20 cellular contexts compared by ENCODE assay signal in genomic region chr19:3804429-3804828, GRCh38. TPM values are rescaled to one million over a fixed set of nuclear protein-coding genes. Genes with fewer than 3 reads are reported as not detected.
DNase-seq lines count a peak whose midpoint lies in the region; ATAC-seq, FAIRE-seq and TF ChIP-seq lines count a peak whose summit lies in the region.
"Had no signal": no experiment of that assay in that cellular context is flagged by ENCODE, and none has a peak within 500 bp of the region (broad histone marks: within the 10 kb centered on the region; RNA-seq: fewer than 3 reads in every experiment).

No MANE protein-coding gene starts in this region.

- intact Hi-C loops in ovary (cut with DNase I): no loop called here

- TF ChIP-seq EP300 in H1 (IDR thresholded peaks at IDR 0.05; ENCODE audit: borderline replicate concordance in 1 of 2, low read depth in 2 of 2, low read length in 2 of 2): no peak
- no peak for TF ChIP-seq EP300 in ovary (IDR thresholded peaks at IDR 0.05)

- H2BK20ac ChIP-seq in H1 (ENCODE audit: low read length): no peak overlapping the region

- CTCF ChIA-PET in HEK293 (lab: Yijun Ruan, JAX): interaction anchor here (0.8 to 1.5 kb wide), 2 partner anchors 18 to 48 kb away, joined by 3 read pairs; no protein-coding TSS in a partner anchor
- CTCF ChIA-PET in H1 (lab: Charles Lee; ENCODE audit: partially characterized antibody): interaction anchor here (0.8 to 2.2 kb wide), 3 partner anchors 15 to 114 kb away, joined by 3 to 7 read pairs (median 3); no protein-coding TSS in a partner anchor

- no peak overlapping the region for H2AFZ ChIP-seq in H1 (ENCODE audit: low read length)
- H2AFZ ChIP-seq: GM23338 had no signal

- TF ChIP-seq RAD21 in H1 (IDR thresholded peaks at IDR 0.05 in 1 of 2, conservative IDR thresholded peaks at IDR 0.05 in 1 of 2; ENCODE audit: low read depth in 2 of 2, low read length in 2 of 2): no peak

- no peak for ATAC-seq in stimulated activated effector memory CD8-positive, alpha-beta T cell treated with anti-CD3 and anti-CD28 coated beads, Interleukin-12 subunit alpha, Interleukin-12 subunit beta, amount 100 ng/mL, for 72 hours
- ATAC-seq in GM21529 (IDR thresholded peaks at IDR 0.05; ENCODE audit: unreplicated experiment): no peak
- ATAC-seq: A549; CD8-positive, alpha-beta T cell; GM12878; GM23338 had no signal

- H3K23me2 ChIP-seq in H1 (ENCODE audit: low read depth, low read length): peaks cover 9% of the 10 kb centered on the region

- peaks cover 23% of the 10 kb centered on the region for H3K36me3 Mint-ChIP-seq in stimulated activated effector memory CD8-positive, alpha-beta T cell treated with anti-CD3 and anti-CD28 coated beads, Interleukin-12 subunit alpha, Interleukin-12 subunit beta, amount 100 ng/mL, for 72 hours
- H3K36me3 Mint-ChIP-seq: CD8-positive, alpha-beta T cell had no signal

- H3K56ac ChIP-seq in H1 (replicated peaks; ENCODE audit: insufficient read length, low read depth, low read length): no peak overlapping the region

- H2AK5ac ChIP-seq in H1 (ENCODE audit: low read depth, low read length): no peak overlapping the region

- H4K8ac ChIP-seq in H1 (ENCODE audit: extremely low read depth, insufficient read depth, low read length): peak overlapping the region; percentile 25; the same call in 1 of the 2 replicates

- no peak overlapping the region for H4K91ac ChIP-seq in H1 (replicated peaks; ENCODE audit: insufficient read length, low read length)

- H3K4me1 ChIP-seq in HEK293 (ENCODE audit: control insufficient read depth, insufficient read depth, low read length) (peaks cover 2% of the 10 kb centered on the region; the same call in 1 of the 2 replicates), H1 (replicated peaks in 1 of 4; ENCODE audit: control insufficient read depth in 3 of 4, insufficient read depth in 4 of 4, low read length in 3 of 4) (peaks cover 0 to 3% (median 1%) of the 10 kb centered on the region in 4 experiments; a peak in 3 of 7 replicates), ovary (ENCODE audit: insufficient read depth) (peaks cover 1% of the 10 kb centered on the region)
- H3K4me1 ChIP-seq: A549, HAP-1 had no signal

- H3K27me3 ChIP-seq in H1 (replicated peaks in 1 of 4; ENCODE audit: control insufficient read depth in 3 of 4, extremely low read depth in 1 of 4, insufficient read depth in 3 of 4, low read length in 3 of 4): peaks cover 0 to 6% (median 4%) of the 10 kb centered on the region in 4 experiments; a peak in 5 of 7 replicates
- no peaks in the 10 kb centered on the region for H3K27me3 ChIP-seq in ovary

- peak overlapping the region; percentile 72 for H3K27ac Mint-ChIP-seq in stimulated activated effector memory CD8-positive, alpha-beta T cell treated with anti-CD3 and anti-CD28 coated beads, Interleukin-12 subunit alpha, Interleukin-12 subunit beta, amount 100 ng/mL, for 72 hours
- H3K27ac Mint-ChIP-seq: CD14-positive monocyte, GM23338, HFFc6 had no signal

- POLR2A ChIA-PET in HEK293 (lab: Yijun Ruan, JAX) (no interaction called here), H1 (lab: Charles Lee; ENCODE audit: partially characterized antibody) (interaction anchor here (0.8 kb wide), 1 partner anchor 181 kb away, joined by 4 read pairs; the partner anchor contains the start of gene EEF2)

- no peaks in the 10 kb centered on the region for H3K9me3 Mint-ChIP-seq in stimulated activated effector memory CD8-positive, alpha-beta T cell treated with anti-CD3 and anti-CD28 coated beads, Interleukin-12 subunit alpha, Interleukin-12 subunit beta, amount 100 ng/mL, for 72 hours
- H3K9me3 Mint-ChIP-seq: CD8-positive, alpha-beta T cell had no signal

- no peak overlapping the region for H2BK5ac ChIP-seq in H1 (ENCODE audit: low read depth, low read length)

- no peak overlapping the region for H3K4me3 ChIP-seq in HEK293 (ENCODE audit: low read depth, low read length)
- no peak overlapping the region for H3K4me3 ChIP-seq in H1 (ENCODE audit: extremely low read depth in 1 of 4, insufficient read depth in 2 of 4, low read depth in 3 of 4, low read length in 4 of 4)
- H3K4me3 ChIP-seq in ovary: no peak overlapping the region
- H3K4me3 ChIP-seq: A549, GM12878, GM23338, HAP-1 had no signal

- whole genome bisulfite sequencing in H1 (ENCODE audit: extremely low coverage in 1 of 2, insufficient coverage in 1 of 2, insufficient read length in 1 of 2, insufficient replicate concordance in 2 of 2, low coverage in 1 of 2, low lambda C conversion rate in 2 of 2, missing lambda C conversion rate in 1 of 2), 2 experiments: 83% methylated on average over 3 of the region's 13 CpGs; no CpG with 5 or more reads in 1 of the 2 experiments
- 32 to 53% (median 41%) methylated on average over 9 to 13 of the region's 13 CpGs for WGBS in ovary, 3 donors

- peaks cover 0 to 9% of the 10 kb centered on the region in 2 experiments for H4K20me1 ChIP-seq in H1 (replicated peaks in 1 of 2; ENCODE audit: control insufficient read depth in 1 of 2, insufficient read depth in 2 of 2, low read length in 2 of 2)

- no peak overlapping the region for H4K5ac ChIP-seq in H1 (ENCODE audit: insufficient read length, low read depth, low read length)

- H2BK12ac ChIP-seq in H1 (ENCODE audit: low read depth, low read length): no peak overlapping the region

- H3K23ac ChIP-seq in H1 (ENCODE audit: insufficient read length): no peak overlapping the region

- H3K9ac ChIP-seq in H1 (replicated peaks in 1 of 4; ENCODE audit: extremely low read depth in 1 of 4, low read depth in 3 of 4, low read length in 3 of 4): no peak overlapping the region

- H3K79me1 ChIP-seq in H1 (ENCODE audit: low read depth, low read length): no peaks in the 10 kb centered on the region

- H3K14ac ChIP-seq in H1 (ENCODE audit: insufficient read length): no peak overlapping the region

- no peaks in the 10 kb centered on the region for H3K79me2 ChIP-seq in H1 (ENCODE audit: control insufficient read depth in 1 of 2, insufficient read depth in 2 of 2, low read length in 2 of 2)

- TF ChIP-seq POLR2A in H1 (IDR thresholded peaks at IDR 0.05; ENCODE audit: control extremely low read depth in 1 of 2, low read depth in 2 of 2, low read length in 2 of 2) (no peak), ovary (IDR thresholded peaks at IDR 0.05) (no peak)

- H3K9me3 ChIP-seq in HEK293 (ENCODE audit: control insufficient read depth, insufficient read depth, low read depth, low read length) (no peaks in the 10 kb centered on the region), H1 (ENCODE audit: insufficient read depth in 2 of 2, low read depth in 1 of 2, low read length in 1 of 2) (peaks cover 0 to 4% of the 10 kb centered on the region in 2 experiments; a peak in 1 of 4 replicates), ovary (no peaks in the 10 kb centered on the region)
- H3K9me3 ChIP-seq: A549, HAP-1 had no signal

- H3K4me2 ChIP-seq in H1 (ENCODE audit: insufficient read depth in 1 of 2, low read depth in 2 of 2, low read length in 2 of 2): no peak overlapping the region
- H3K4me2 ChIP-seq: A549, GM23338 had no signal

- H3K18ac ChIP-seq in H1 (ENCODE audit: extremely low read depth, low read length): no peak overlapping the region

- no peak for DNase-seq in H1 (ENCODE audit: low read depth in 1 of 2, low spot score in 2 of 2)
- DNase-seq in stimulated activated effector memory CD8-positive, alpha-beta T cell treated with anti-CD3 and anti-CD28 coated beads, Interleukin-12 subunit alpha, Interleukin-12 subunit beta, amount 100 ng/mL, for 72 hours (ENCODE audit: low spot score in 2 of 2): no peak
- DNase-seq in ovary: no peak
- DNase-seq: Calu3, DMS 273 treated with DMSO at 0.1 percent for 48 hours, HFFc6, Karpas-422 had no signal

- no peak overlapping the region for H3K27ac ChIP-seq in HEK293 (ENCODE audit: extremely low read depth, low read depth, low read length)
- H3K27ac ChIP-seq in H1 (ENCODE audit: low read depth, low read length): no peak overlapping the region
- no peak overlapping the region for H3K27ac ChIP-seq in ovary
- H3K27ac ChIP-seq: A549 had no signal

- no peak overlapping the region for H3K4me3 Mint-ChIP-seq in stimulated activated effector memory CD8-positive, alpha-beta T cell treated with anti-CD3 and anti-CD28 coated beads, Interleukin-12 subunit alpha, Interleukin-12 subunit beta, amount 100 ng/mL, for 72 hours
- H3K4me3 Mint-ChIP-seq: CD14-positive monocyte; CD8-positive, alpha-beta T cell; GM23338; HFFc6 had no signal

- H3K4ac ChIP-seq in H1 (replicated peaks; ENCODE audit: insufficient read length, low read depth, low read length): no peak overlapping the region

- peaks cover 59% of the 10 kb centered on the region for H3K4me1 Mint-ChIP-seq in stimulated activated effector memory CD8-positive, alpha-beta T cell treated with anti-CD3 and anti-CD28 coated beads, Interleukin-12 subunit alpha, Interleukin-12 subunit beta, amount 100 ng/mL, for 72 hours
- H3K4me1 Mint-ChIP-seq: GM23338 had no signal

- FAIRE-seq in H1 (lab: Jason Lieb, UNC): no peak
- FAIRE-seq: A549, GM12878, GM18507, HTR-8/SVneo had no signal

- H2BK15ac ChIP-seq in H1 (ENCODE audit: low read length): no peak overlapping the region

- H3K36me3 ChIP-seq in HEK293 (ENCODE audit: control insufficient read depth in 2 of 2, insufficient read depth in 1 of 2, low read length in 2 of 2): no peaks in the 10 kb centered on the region
- H3K36me3 ChIP-seq in H1 (ENCODE audit: control insufficient read depth in 2 of 4, insufficient read depth in 4 of 4, low read length in 3 of 4): peaks cover 0 to 3% (median 0%) of the 10 kb centered on the region in 4 experiments; a peak in 1 of 8 replicates
- H3K36me3 ChIP-seq in ovary: no peaks in the 10 kb centered on the region
- H3K36me3 ChIP-seq: HAP-1 had no signal

- H2BK120ac ChIP-seq in H1 (replicated peaks; ENCODE audit: low read depth, low read length): no peak overlapping the region

- TF ChIP-seq CTCF in HEK293 (tag by site-specific recombination; IDR thresholded peaks at IDR 0.05) (no peak), H1 (IDR thresholded peaks at IDR 0.05; ENCODE audit: control extremely low read depth in 1 of 3, insufficient read depth in 1 of 3, low read depth in 1 of 3, low read length in 3 of 3) (no peak), ovary (IDR thresholded peaks at IDR 0.05) (no peak)

RNA-seq across cellular contexts. Expression of gene MATK, which starts 18.2 kb away (rescaled TPM):
- total RNA-seq in H1 (2021; fragmentation: NEBNext Ultra II Directional; extraction: Animal tissue kit (Norgen Biotek cat#: 25700)): 21.4 and 21.5 TPM in 2 replicates
- polyA plus RNA-seq in H1 (2011; rRNA removed) (20.5 and 37.8 TPM in 2 replicates), ovary (under 1 TPM; 0.25 to 0.44 TPM)
- polyA plus RNA-seq in H1 (2011; cell fraction: cytosol; rRNA removed): 25.4 TPM
- polyA plus RNA-seq in H1 (2011; cell fraction: nucleus; rRNA removed): 41.2 TPM
- 10.5 to 20.3 TPM (median 18.1 TPM) in 4 replicates for polyA plus RNA-seq in H1 (2012, experiment 1 of 2)
- polyA plus RNA-seq in H1 (2012, experiment 2 of 2): 15.0 TPM
- 15.8 TPM for polyA plus RNA-seq in H1 (2013, experiment 1 of 2)
- 15.4 TPM for polyA plus RNA-seq in H1 (2013, experiment 2 of 2)
- polyA minus RNA-seq in H1 (2011; rRNA and poly(A)+ RNA removed): 8.1 and 9.1 TPM in 2 replicates
- 15.0 TPM for polyA minus RNA-seq in H1 (2011; cell fraction: cytosol; rRNA and poly(A)+ RNA removed)
- polyA minus RNA-seq in H1 (2011; cell fraction: nucleus; rRNA and poly(A)+ RNA removed): 11.9 TPM
- 1 to 10 TPM in 3 of 7 donors, under 1 TPM in 4; 0.40 to 1.4 (median 0.98) TPM for total RNA-seq in ovary
- total RNA-seq: Calu3, HFFc6 had no signal
- polyA plus RNA-seq: AG04450, BJ had no signal

RNA-seq across cellular contexts. Expression of gene RAX2, which starts 32.4 kb away (rescaled TPM):
- not detected in 2 replicates for total RNA-seq in H1 (2021; fragmentation: NEBNext Ultra II Directional; extraction: Animal tissue kit (Norgen Biotek cat#: 25700))
- polyA plus RNA-seq in H1 (2011; rRNA removed): 0.08 and 0.19 TPM in 2 replicates
- 0.09 TPM for polyA plus RNA-seq in H1 (2011; cell fraction: cytosol; rRNA removed)
- 0.33 TPM for polyA plus RNA-seq in H1 (2011; cell fraction: nucleus; rRNA removed)
- polyA plus RNA-seq in H1 (2012, experiment 1 of 2): 0.11 TPM in 1 of 4 replicates, not detected in the others
- polyA plus RNA-seq in H1 (2012, experiment 2 of 2): not detected
- 0.04 TPM for polyA plus RNA-seq in H1 (2013, experiment 1 of 2)
- 0.06 TPM for polyA plus RNA-seq in H1 (2013, experiment 2 of 2)
- not detected in 2 replicates for polyA minus RNA-seq in H1 (2011; rRNA and poly(A)+ RNA removed)
- not detected for polyA minus RNA-seq in H1 (2011; cell fraction: cytosol; rRNA and poly(A)+ RNA removed)
- polyA minus RNA-seq in H1 (2011; cell fraction: nucleus; rRNA and poly(A)+ RNA removed): 0.40 TPM
- total RNA-seq in ovary: under 1 TPM in 1 of 7 donors, not detected in 6; 0.13 TPM
- polyA plus RNA-seq in ovary: under 1 TPM in 1 of 2 donors, not detected in 1; 0.13 TPM
- total RNA-seq: Calu3; CD8-positive, alpha-beta T cell; Daoy; GM12878; GM23338; HFFc6 had no signal
- polyA plus RNA-seq: A549, AG04450, BJ, CD14-positive monocyte, GM12878 had no signal

RNA-seq across cellular contexts. Expression of gene MRPL54, which starts 41.9 kb away (rescaled TPM):
- total RNA-seq in H1 (2021; fragmentation: NEBNext Ultra II Directional; extraction: Animal tissue kit (Norgen Biotek cat#: 25700)): 72.8 and 80.3 TPM in 2 replicates
- polyA plus RNA-seq in H1 (2011; rRNA removed) (63.8 and 83.6 TPM in 2 replicates), ovary (10 to 100 TPM; 14.5 to 80.8 TPM)
- 71.0 TPM for polyA plus RNA-seq in H1 (2011; cell fraction: cytosol; rRNA removed)
- polyA plus RNA-seq in H1 (2011; cell fraction: nucleus; rRNA removed): 47.1 TPM
- polyA plus RNA-seq in H1 (2012, experiment 1 of 2): 42.7 to 64.5 TPM (median 57.7 TPM) in 4 replicates
- 118 TPM for polyA plus RNA-seq in H1 (2012, experiment 2 of 2)
- 48.2 TPM for polyA plus RNA-seq in H1 (2013, experiment 1 of 2)
- 51.1 TPM for polyA plus RNA-seq in H1 (2013, experiment 2 of 2)
- 6.2 and 7.2 TPM in 2 replicates for polyA minus RNA-seq in H1 (2011; rRNA and poly(A)+ RNA removed)
- polyA minus RNA-seq in H1 (2011; cell fraction: cytosol; rRNA and poly(A)+ RNA removed): 19.3 TPM
- 11.1 TPM for polyA minus RNA-seq in H1 (2011; cell fraction: nucleus; rRNA and poly(A)+ RNA removed)
- 100 to 1,000 TPM in 2 of 7 donors, 10 to 100 TPM in 5; 42.4 to 113 (median 64.4) TPM for total RNA-seq in ovary

RNA-seq across cellular contexts. Expression of gene APBA3, which starts 42.9 kb away (rescaled TPM):
- 21.4 and 23.4 TPM in 2 replicates for total RNA-seq in H1 (2021; fragmentation: NEBNext Ultra II Directional; extraction: Animal tissue kit (Norgen Biotek cat#: 25700))
- polyA plus RNA-seq in H1 (2011; rRNA removed) (36.9 and 48.4 TPM in 2 replicates), ovary (10 to 100 TPM in 1 of 2 donors, under 1 TPM in 1; 0.88 to 19.9 TPM)
- polyA plus RNA-seq in H1 (2011; cell fraction: cytosol; rRNA removed): 33.3 TPM
- polyA plus RNA-seq in H1 (2011; cell fraction: nucleus; rRNA removed): 74.8 TPM
- 17.8 to 23.6 TPM (median 21.2 TPM) in 4 replicates for polyA plus RNA-seq in H1 (2012, experiment 1 of 2)
- 27.9 TPM for polyA plus RNA-seq in H1 (2012, experiment 2 of 2)
- 20.4 TPM for polyA plus RNA-seq in H1 (2013, experiment 1 of 2)
- 17.7 TPM for polyA plus RNA-seq in H1 (2013, experiment 2 of 2)
- 12.6 and 14.5 TPM in 2 replicates for polyA minus RNA-seq in H1 (2011; rRNA and poly(A)+ RNA removed)
- 25.8 TPM for polyA minus RNA-seq in H1 (2011; cell fraction: cytosol; rRNA and poly(A)+ RNA removed)
- polyA minus RNA-seq in H1 (2011; cell fraction: nucleus; rRNA and poly(A)+ RNA removed): 32.4 TPM
- 10 to 100 TPM; 18.1 to 25.4 (median 21.5) TPM for total RNA-seq in ovary
